Comparison of ENCODE assay signal across 8 cellular contexts in the genomic region with DNA sequence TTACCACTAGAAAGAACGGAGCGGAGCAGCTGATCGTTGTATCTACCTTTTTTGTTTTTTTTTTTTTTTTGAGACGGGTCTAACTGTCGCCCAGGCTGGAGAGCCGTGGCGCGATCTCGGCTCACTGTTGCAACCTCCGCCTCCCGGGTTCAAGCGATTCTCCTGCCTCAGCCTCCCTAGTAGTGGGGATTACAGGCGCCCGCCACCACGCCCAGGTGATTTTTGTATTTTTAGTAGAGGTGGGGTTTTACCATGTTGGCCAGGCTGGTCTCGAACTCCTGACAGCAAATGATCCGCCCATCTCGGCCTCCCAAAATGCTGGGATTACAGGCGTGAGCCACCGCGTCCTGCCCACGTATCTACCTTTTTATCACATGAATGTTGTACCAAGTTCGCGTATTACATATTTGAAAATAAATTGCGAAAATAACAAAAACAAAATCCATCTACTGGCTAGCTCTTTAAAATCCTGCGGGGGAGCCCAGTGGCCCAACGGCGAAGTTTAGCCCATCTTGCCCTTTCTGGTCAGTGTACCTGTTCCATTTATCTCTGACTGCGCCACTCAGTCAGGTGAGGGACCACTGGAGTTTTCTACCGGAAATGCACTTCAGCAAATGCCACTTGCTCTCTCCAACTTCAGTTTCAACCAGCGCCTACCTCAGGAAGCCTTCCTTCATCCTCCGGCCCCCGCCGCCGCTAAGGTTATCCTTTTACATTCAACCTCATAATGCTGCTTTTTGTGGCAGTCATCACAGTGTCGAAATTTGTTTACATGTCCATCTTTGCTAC. TPM values are rescaled to one million over a fixed set of nuclear protein-coding genes. Genes with fewer than 3 reads are reported as not detected.
A peak's percentile ranks its signal among the peaks of the same experiment; 100 is the strongest.
DNase-seq lines count a peak whose midpoint lies in the region; ATAC-seq, FAIRE-seq and TF ChIP-seq lines count a peak whose summit lies in the region.

No MANE protein-coding gene starts in this region.

- peak overlapping the region; percentile 96 for H3K4me2 ChIP-seq in BLaER1

- FAIRE-seq in GM12891 (lab: Jason Lieb, UNC) = no peak

- POLR2A ChIA-PET in HEK293 (lab: Yijun Ruan, JAX) = no interaction called here

- no peaks in the 10 kb centered on the region for H3K9me3 ChIP-seq in BLaER1
- H3K9me3 ChIP-seq in HEK293 (ENCODE audit: control insufficient read depth, insufficient read depth, low read depth, low read length) = no peaks in the 10 kb centered on the region
- H3K9me3 ChIP-seq in endocrine pancreas (ENCODE audit: control insufficient read depth, low read length) = no peaks in the 10 kb centered on the region

- no peaks in the 10 kb centered on the region for H3K27me3 Mint-ChIP-seq in naive B cell

- DNase-seq in activated CD4-positive, alpha-beta T cell treated with anti-CD3 and anti-CD28 coated beads for 48 hours = peak; percentile 41
- DNase-seq in naive B cell (peak; percentile 24), GM12891 (ENCODE audit: insufficient read length, low spot score) (no peak)

- H3K4me1 ChIP-seq in BLaER1 (peaks cover 25% of the 10 kb centered on the region), HEK293 (ENCODE audit: control insufficient read depth, insufficient read depth, low read length) (no peaks in the 10 kb centered on the region), endocrine pancreas (ENCODE audit: control insufficient read depth, insufficient read depth, low read length) (peaks cover 9% of the 10 kb centered on the region), urinary bladder (ENCODE audit: insufficient read depth) (no peaks in the 10 kb centered on the region)

- 57% methylated on average over 36 of the region's 36 CpGs for WGBS in urinary bladder

- H3K36me3 ChIP-seq in BLaER1 (peaks cover 15% of the 10 kb centered on the region; the same call in 1 of the 2 replicates), HEK293 (ENCODE audit: control insufficient read depth in 2 of 2, insufficient read depth in 1 of 2, low read length in 2 of 2) (peaks cover 9 to 17% of the 10 kb centered on the region in 2 experiments; a peak in 2 of 3 replicates), endocrine pancreas (ENCODE audit: control insufficient read depth, insufficient read depth, low read length) (no peaks in the 10 kb centered on the region), urinary bladder (ENCODE audit: insufficient read depth) (peaks cover 2% of the 10 kb centered on the region)

- TF ChIP-seq CTCF in HEK293 (tag by site-specific recombination; IDR thresholded peaks at IDR 0.05) = no peak

- H3K9me3 Mint-ChIP-seq in naive B cell = no peaks in the 10 kb centered on the region

- H3K27me3 ChIP-seq in BLaER1 (no peaks in the 10 kb centered on the region), endocrine pancreas (ENCODE audit: control insufficient read depth, insufficient read depth, low read length) (no peaks in the 10 kb centered on the region)

- H3K27ac ChIP-seq in BLaER1 (peak overlapping the region; percentile 83), HEK293 (ENCODE audit: extremely low read depth, low read depth, low read length) (peak overlapping the region; percentile 94), urinary bladder (ENCODE audit: low read depth) (peak overlapping the region; percentile 96)

- peak overlapping the region; percentile 87 to 97 (median 95) for H3K4me3 Mint-ChIP-seq in naive B cell

- peaks cover 30% of the 10 kb centered on the region for H4K20me1 ChIP-seq in BLaER1

- no peak for TF ChIP-seq POLR2A in GM12891 (IDR thresholded peaks at IDR 0.05; ENCODE audit: low read depth, low read length)

- peaks cover 24 to 47% (median 34%) of the 10 kb centered on the region in 3 donors for H3K4me1 Mint-ChIP-seq in naive B cell

- ATAC-seq in naive B cell (ENCODE audit: low read depth in 2 of 2) (no peak), HG03342 (IDR thresholded peaks at IDR 0.05; ENCODE audit: unreplicated experiment) (no peak)

- CTCF ChIA-PET in HEK293 (lab: Yijun Ruan, JAX) = interaction anchor here (0.7 to 1.4 kb wide), 2 partner anchors 10 to 508 kb away, joined by 3 read pairs; no protein-coding TSS in a partner anchor

- H3K4me3 ChIP-seq in BLaER1 (peak overlapping the region; percentile 99), HEK293 (ENCODE audit: low read depth, low read length) (peak overlapping the region; percentile 66), endocrine pancreas (ENCODE audit: control insufficient read depth, insufficient read depth, low read length) (peak overlapping the region; percentile 90), urinary bladder (ENCODE audit: low read depth, low read length) (peak overlapping the region; percentile 68)

- H3K36me3 Mint-ChIP-seq in naive B cell = no peaks in the 10 kb centered on the region

- peak overlapping the region; percentile 84 for H3K9ac ChIP-seq in BLaER1
- H3K9ac ChIP-seq in endocrine pancreas (ENCODE audit: control insufficient read depth, insufficient read depth, low read length) = peak overlapping the region; percentile 82

- peak overlapping the region; percentile 83 to 97 (median 94) for H3K27ac Mint-ChIP-seq in naive B cell

TF ChIP-seq in HEK293, 187 proteins besides CTCF, POLR2A, EP300 and RAD21:
- TF ChIP-seq ZNF335 (tag by site-specific recombination; conservative IDR thresholded peaks at IDR 0.05) (0 out of 2 replicates have a peak, but pooled peaks have one; percentile 9), ZNF391 (tag by site-specific recombination; IDR thresholded peaks at IDR 0.05; ENCODE audit: borderline replicate concordance, low read depth) (no peak)

TF ChIP-seq in GM12891, 5 proteins besides CTCF, POLR2A, EP300 and RAD21:
- TF ChIP-seq POLR2AphosphoS5 (IDR thresholded peaks at IDR 0.05; ENCODE audit: low read depth, low read length) (no peak), PAX5 (IDR thresholded peaks at IDR 0.05; ENCODE audit: insufficient read depth, low read length, severe bottlenecking) (no peak), SPI1 (IDR thresholded peaks at IDR 0.05; ENCODE audit: low read depth, low read length) (no peak), TAF1 (IDR thresholded peaks at IDR 0.05; ENCODE audit: low read depth, low read length) (no peak), POU2F2 (IDR thresholded peaks at IDR 0.05; ENCODE audit: low read depth, low read length) (no peak)

RNA-seq across cellular contexts. Expression of gene EIF3J, which starts 1.2 kb away (rescaled TPM):
- polyA plus RNA-seq in naive B cell (ENCODE audit: low read depth in 6 of 6) (10 to 100 TPM in 5 of 6 donors, 1 to 10 TPM in 1; 9.3 to 22.5 (median 13.1) TPM), urinary bladder (43.3 TPM)
- 63.2 TPM for total RNA-seq in urinary bladder
- 51.3 TPM for polyA plus RNA-seq in GM12891 (2012; ENCODE audit: low read depth, missing spikeins)
